Comparison of ENCODE assay signal across 8 cellular contexts in genomic region chrX:120244395-120244734, GRCh38. TPM values are rescaled to one million over a fixed set of nuclear protein-coding genes. Genes with fewer than 3 reads are reported as not detected.
DNase-seq lines count a peak whose midpoint lies in the region; ATAC-seq, FAIRE-seq and TF ChIP-seq lines count a peak whose summit lies in the region.

No MANE protein-coding gene starts in this region.

- in situ Hi-C loops in astrocyte of the spinal cord (cut with HindIII; ENCODE audit: low sequenced_read_pairs), result no loop called here
- in situ Hi-C loops in ACHN (cut with HindIII; ENCODE audit: low pct_ligation_motif_present, low pct_unique_long_range_greater_than_20kb, low sequenced_read_pairs), result no loop called here

- H3K27me3 ChIP-seq in lung (ENCODE audit: control insufficient read depth, insufficient read depth) (peaks cover 3% of the 10 kb centered on the region), vagina (no peaks in the 10 kb centered on the region)

- H3K4me3 ChIP-seq in astrocyte of the spinal cord (ENCODE audit: low read depth, low read length) (peak overlapping the region; percentile 67), lung (peak overlapping the region; percentile 44), vagina (peak overlapping the region; percentile 50 to 52)

- peaks cover 0 to 5% of the 10 kb centered on the region in 2 donors for H3K9me3 ChIP-seq in lung (ENCODE audit: control insufficient read depth in 2 of 2, insufficient read depth in 1 of 2, low read length in 1 of 2)
- H3K9me3 ChIP-seq in vagina, result no peaks in the 10 kb centered on the region

- H3K4me1 ChIP-seq in lung (ENCODE audit: control insufficient read depth in 2 of 2, insufficient read depth in 2 of 2, low read length in 2 of 2) (peaks cover 0 to 3% of the 10 kb centered on the region in 2 donors), vagina (peaks cover 7% of the 10 kb centered on the region)

- intact Hi-C loops in vagina (cut with DNase I), result no loop called here

- ATAC-seq in HG03095 (IDR thresholded peaks at IDR 0.05; ENCODE audit: unreplicated experiment) (peak; percentile 27), lung (ENCODE audit: insufficient read depth, low FRiP score) (no peak)

- FAIRE-seq in GM12891 (lab: Jason Lieb, UNC), result no peak

- H3K27ac ChIP-seq in lung (ENCODE audit: low read depth in 1 of 2, low read length in 1 of 2), result peak overlapping the region; percentile 83 to 91
- peak overlapping the region; percentile 75 for H3K27ac ChIP-seq in vagina

- TF ChIP-seq POLR2A in vagina (IDR thresholded peaks at IDR 0.05) (no peak), GM12891 (IDR thresholded peaks at IDR 0.05; ENCODE audit: low read depth, low read length) (no peak)

- H3K36me3 ChIP-seq in lung (ENCODE audit: control insufficient read depth in 2 of 2, insufficient read depth in 2 of 2, low read length in 2 of 2), result peaks cover 0 to 1% of the 10 kb centered on the region in 2 donors
- H3K36me3 ChIP-seq in vagina, result no peaks in the 10 kb centered on the region

- peak; percentile 1 for DNase-seq in EL
- no peak for DNase-seq in astrocyte of the spinal cord (ENCODE audit: low read depth, low spot score)
- DNase-seq in lung (ENCODE audit: low spot score), result no peak
- no peak for DNase-seq in vagina (ENCODE audit: extremely low spot score in 2 of 2)
- DNase-seq in ACHN, result no peak
- DNase-seq in NCI-H1048 (lab: John Stamatoyannopoulos, UW), result no peak
- no peak for DNase-seq in GM12891 (ENCODE audit: insufficient read length, low spot score)

- WGBS in lung, 2 donors, result 0 to 34% methylated on average over 15 to 16 of the region's 16 CpGs

- TF ChIP-seq CTCF in astrocyte of the spinal cord (IDR thresholded peaks at IDR 0.05; ENCODE audit: low read depth, low read length), result no peak
- no peak for TF ChIP-seq CTCF in lung (IDR thresholded peaks at IDR 0.05; ENCODE audit: control extremely low read depth, extremely low read depth)
- TF ChIP-seq CTCF in vagina (IDR thresholded peaks at IDR 0.05), result no peak

TF ChIP-seq in GM12891, 5 proteins besides CTCF, POLR2A, EP300 and RAD21:
- no peak for TF ChIP-seq SPI1 (IDR thresholded peaks at IDR 0.05; ENCODE audit: low read depth, low read length)
- no peak for TF ChIP-seq POLR2AphosphoS5 (IDR thresholded peaks at IDR 0.05; ENCODE audit: low read depth, low read length)
- no peak for TF ChIP-seq TAF1 (IDR thresholded peaks at IDR 0.05; ENCODE audit: low read depth, low read length)
- no peak for TF ChIP-seq POU2F2 (IDR thresholded peaks at IDR 0.05; ENCODE audit: low read depth, low read length)
- TF ChIP-seq PAX5 (IDR thresholded peaks at IDR 0.05; ENCODE audit: insufficient read depth, low read length, severe bottlenecking), result no peak

RNA-seq across cellular contexts. Expression of gene ZBTB33, which starts 6.2 kb away (rescaled TPM):
- 10 to 100 TPM; 10.6 to 21.0 TPM for total RNA-seq in lung
- 1 to 10 TPM; 3.1 to 5.3 TPM for polyA plus RNA-seq in lung
- 8.8 TPM for total RNA-seq in vagina
- polyA plus RNA-seq in GM12891 (2012; ENCODE audit: low read depth, missing spikeins), result 8.4 TPM
